In the genomic region with DNA sequence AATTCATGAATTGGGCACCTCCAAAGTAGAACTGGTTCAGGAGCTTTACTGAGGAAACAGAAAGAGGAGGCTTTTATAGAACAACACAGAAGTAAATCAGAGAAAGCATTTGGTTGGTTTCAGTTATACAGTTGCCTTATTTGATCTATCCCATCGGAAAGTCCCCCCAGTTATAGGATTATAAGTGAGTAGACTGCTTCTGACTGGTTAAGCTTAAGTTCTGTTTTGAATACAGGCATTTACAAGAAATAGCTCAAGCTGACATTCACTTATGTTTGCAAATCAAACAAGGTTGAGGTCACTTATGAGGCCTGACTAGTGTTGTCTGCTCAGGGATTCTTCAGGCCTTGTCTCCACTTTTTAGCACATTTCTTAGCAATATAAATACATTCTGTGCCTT, we compare ENCODE assay signal across 24 cellular contexts.
"Had no signal": no experiment of that assay in that cellular context is flagged by ENCODE, and none has a peak within 500 bp of the region (broad histone marks: within the 10 kb centered on the region; RNA-seq: fewer than 3 reads in every experiment).

No MANE protein-coding gene starts in this region.

- H3K4me1 Mint-ChIP-seq: activated naive CD8-positive, alpha-beta T cell treated with anti-CD3 and anti-CD28 coated beads for 36 hours; T-cell had no signal

- H3K27ac Mint-ChIP-seq: activated CD8-positive, alpha-beta T cell treated with anti-CD3 and anti-CD28 coated beads, Interleukin-2, amount 10 ng/mL, durations not matched to agents 7 days and 5 days; T-cell had no signal

- H3K27ac ChIP-seq: SK-N-MC, VCaP had no signal

- H3K4me3 ChIP-seq: SK-N-MC had no signal

- H3K4me3 Mint-ChIP-seq: activated CD8-positive, alpha-beta T cell treated with anti-CD3 and anti-CD28 coated beads, Interleukin-2, amount 10 ng/mL, durations not matched to agents 7 days and 5 days; activated naive CD8-positive, alpha-beta T cell treated with anti-CD3 and anti-CD28 coated beads for 36 hours; T-cell had no signal

- H3K9me3 Mint-ChIP-seq: activated naive CD8-positive, alpha-beta T cell treated with anti-CD3 and anti-CD28 coated beads for 36 hours; T-cell had no signal

- ATAC-seq: activated CD8-positive, alpha-beta T cell treated with anti-CD3 and anti-CD28 coated beads, Interleukin-2, amount 10 ng/mL, durations not matched to agents 7 days and 5 days; Right ventricle myocardium inferior; T-cell had no signal

- DNase-seq: activated CD4-positive, alpha-beta T cell treated with anti-CD3 and anti-CD28 coated beads for 4 hours; activated CD4-positive, alpha-beta T cell treated with anti-CD3 and anti-CD28 coated beads, Interleukin-2, amount 50 U/mL, for 4 hours; activated CD8-positive, alpha-beta memory T cell treated with anti-CD3 and anti-CD28 coated beads, Interleukin-2, amount 50 U/mL, for 48 hours; activated CD8-positive, alpha-beta T cell treated with anti-CD3 and anti-CD28 coated beads, Interleukin-2, amount 10 ng/mL, durations not matched to agents 7 days and 5 days; activated effector memory CD4-positive, alpha-beta T cell treated with anti-CD3 and anti-CD28 coated beads, Interleukin-2, amount 50 U/mL, for 16 hours; activated naive CD4-positive, alpha-beta T cell treated with Interleukin-2 at 50 U/mL for 16 hours; activated naive CD8-positive, alpha-beta T cell treated with anti-CD3 and anti-CD28 coated beads for 36 hours; activated T-cell treated with anti-CD3 and anti-CD28 coated beads, Interleukin-2, amount 50 U/mL, for 1 hour; cerebellar nuclear complex; Kasumi-1; NCI-H1092; NCI-H1417; NCI-H1694 treated with DMSO at 0.1 percent for 48 hours; NCI-H2029 treated with DMSO at 0.1 percent for 48 hours; NCI-H345; NCI-H510A; NCI-H526 treated with DMSO at 0.1 percent for 48 hours; NCI-H82; RPMI8226; T-cell; T1000 had no signal

- H3K36me3 Mint-ChIP-seq: activated naive CD8-positive, alpha-beta T cell treated with anti-CD3 and anti-CD28 coated beads for 36 hours; T-cell had no signal
